ENCODE assay signal across 2 cellular contexts in the genomic region with DNA sequence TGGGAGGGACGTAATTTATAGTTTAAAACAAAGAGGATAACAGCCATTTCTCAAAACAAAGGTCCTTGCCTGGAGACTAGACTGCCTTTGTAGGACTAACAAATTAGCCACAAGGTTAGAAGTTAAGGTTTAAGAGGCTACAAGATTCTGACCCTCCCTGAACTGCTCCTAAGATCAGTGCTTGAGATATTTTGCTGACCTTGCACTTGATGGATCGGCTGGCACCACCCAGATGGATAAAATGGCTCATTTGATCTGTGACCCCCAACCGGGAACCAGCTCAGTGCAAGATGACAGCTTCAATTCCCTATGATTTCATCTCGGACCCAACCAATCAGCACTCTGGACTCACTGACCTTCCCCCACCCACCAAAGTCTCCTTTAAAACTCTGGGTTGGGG.
A peak's percentile ranks its signal among the peaks of the same experiment; 100 is the strongest.
TF ChIP-seq lines count a peak whose summit lies in the region.

No MANE protein-coding gene starts in this region.

TF ChIP-seq in HepG2, 621 proteins besides CTCF, POLR2A, EP300 and RAD21:
- TF ChIP-seq SALL2 (CRISPR knock-in tag; IDR thresholded peaks at IDR 0.05) (no peak), ZNF644 (CRISPR knock-in tag; IDR thresholded peaks at IDR 0.05; ENCODE audit: low read depth) (no peak), ZNF33B (CRISPR knock-in tag; IDR thresholded peaks at IDR 0.05) (no peak), MAFF (IDR thresholded peaks at IDR 0.05; ENCODE audit: low read depth, low read length) (peak; percentile 95), ZFP82 (CRISPR knock-in tag; IDR thresholded peaks at IDR 0.05; ENCODE audit: borderline replicate concordance) (no peak), ZBTB3 (CRISPR knock-in tag; IDR thresholded peaks at IDR 0.05; ENCODE audit: borderline replicate concordance, low read depth) (no peak), NFRKB (IDR thresholded peaks at IDR 0.05) (no peak), MAFK (conservative IDR thresholded peaks at IDR 0.05 in 1 of 2, IDR thresholded peaks at IDR 0.05 in 1 of 2; ENCODE audit: low read length in 2 of 2) (peak; percentile 93 to 97)

TF ChIP-seq in H1, 55 proteins besides CTCF, POLR2A, EP300 and RAD21:
- TF ChIP-seq BCL11A (IDR thresholded peaks at IDR 0.05; ENCODE audit: low read depth in 2 of 2, low read length in 2 of 2): no peak
- TF ChIP-seq SIN3A (conservative IDR thresholded peaks at IDR 0.05 in 1 of 2, IDR thresholded peaks at IDR 0.05 in 1 of 2; ENCODE audit: low read depth in 1 of 2, low read length in 2 of 2): no peak
- TF ChIP-seq JUND (IDR thresholded peaks at IDR 0.05; ENCODE audit: low read length): no peak
- TF ChIP-seq SIX5 (IDR thresholded peaks at IDR 0.05; ENCODE audit: low read depth, low read length): no peak
- no peak for TF ChIP-seq SAP30 (IDR thresholded peaks at IDR 0.05; ENCODE audit: insufficient read depth, insufficient replicate concordance, low read length)
- peak; percentile 36 for TF ChIP-seq MAFK (IDR thresholded peaks at IDR 0.05; ENCODE audit: low read depth, low read length)
- TF ChIP-seq RXRA (IDR thresholded peaks at IDR 0.05; ENCODE audit: insufficient read depth, low read depth, low read length): no peak
- TF ChIP-seq KDM4A (IDR thresholded peaks at IDR 0.05; ENCODE audit: low read depth, low read length, severe bottlenecking): no peak
- no peak for TF ChIP-seq CEBPB (IDR thresholded peaks at IDR 0.05; ENCODE audit: low read depth, low read length)
